1 cellular context compared by ENCODE assay signal in the genomic region with DNA sequence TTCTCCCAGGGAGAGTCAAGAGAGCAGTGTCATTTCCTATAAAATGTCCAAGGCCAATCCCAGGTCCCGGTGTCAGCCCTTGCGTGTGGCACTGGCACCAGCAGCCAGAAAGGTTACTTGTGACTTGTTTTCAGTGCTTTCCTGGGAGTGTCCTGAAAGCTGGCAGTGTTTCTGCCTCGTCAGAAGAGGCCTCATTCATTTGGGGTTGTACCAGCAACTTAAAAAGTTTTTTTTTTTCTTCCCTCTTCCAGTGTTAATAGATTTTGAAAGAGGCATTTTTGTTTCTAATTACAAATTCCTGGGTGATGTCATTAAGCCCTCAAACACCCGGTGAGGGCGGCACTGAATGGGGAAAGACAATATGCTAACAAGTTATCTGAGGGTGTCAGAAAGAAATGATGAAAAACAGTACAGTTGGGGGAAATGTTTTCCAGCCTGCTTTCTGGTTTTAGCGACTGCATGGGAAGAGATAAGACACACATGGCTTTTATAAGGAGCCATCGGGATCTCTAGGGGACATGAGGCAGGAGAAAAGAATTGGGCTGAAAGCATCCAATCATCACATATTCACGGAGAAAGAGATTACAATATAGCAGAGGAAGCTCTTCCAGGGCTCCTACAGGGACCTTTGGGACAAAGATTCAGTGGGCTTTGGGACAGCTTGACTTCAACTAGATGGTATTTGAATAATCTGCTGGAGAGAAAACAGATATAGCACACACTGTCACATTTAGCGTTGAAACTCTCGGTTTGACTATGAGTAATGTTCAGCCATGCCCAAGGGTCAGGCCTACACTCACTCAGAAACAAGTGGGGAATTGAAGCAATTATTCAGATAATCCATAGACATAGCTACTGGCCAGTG.
TF ChIP-seq lines count a peak whose summit lies in the region.

No MANE protein-coding gene starts in this region.

TF ChIP-seq in WTC11, 78 proteins besides CTCF, POLR2A, EP300 and RAD21 (continued from another document):
- TF ChIP-seq, protein P1, sequence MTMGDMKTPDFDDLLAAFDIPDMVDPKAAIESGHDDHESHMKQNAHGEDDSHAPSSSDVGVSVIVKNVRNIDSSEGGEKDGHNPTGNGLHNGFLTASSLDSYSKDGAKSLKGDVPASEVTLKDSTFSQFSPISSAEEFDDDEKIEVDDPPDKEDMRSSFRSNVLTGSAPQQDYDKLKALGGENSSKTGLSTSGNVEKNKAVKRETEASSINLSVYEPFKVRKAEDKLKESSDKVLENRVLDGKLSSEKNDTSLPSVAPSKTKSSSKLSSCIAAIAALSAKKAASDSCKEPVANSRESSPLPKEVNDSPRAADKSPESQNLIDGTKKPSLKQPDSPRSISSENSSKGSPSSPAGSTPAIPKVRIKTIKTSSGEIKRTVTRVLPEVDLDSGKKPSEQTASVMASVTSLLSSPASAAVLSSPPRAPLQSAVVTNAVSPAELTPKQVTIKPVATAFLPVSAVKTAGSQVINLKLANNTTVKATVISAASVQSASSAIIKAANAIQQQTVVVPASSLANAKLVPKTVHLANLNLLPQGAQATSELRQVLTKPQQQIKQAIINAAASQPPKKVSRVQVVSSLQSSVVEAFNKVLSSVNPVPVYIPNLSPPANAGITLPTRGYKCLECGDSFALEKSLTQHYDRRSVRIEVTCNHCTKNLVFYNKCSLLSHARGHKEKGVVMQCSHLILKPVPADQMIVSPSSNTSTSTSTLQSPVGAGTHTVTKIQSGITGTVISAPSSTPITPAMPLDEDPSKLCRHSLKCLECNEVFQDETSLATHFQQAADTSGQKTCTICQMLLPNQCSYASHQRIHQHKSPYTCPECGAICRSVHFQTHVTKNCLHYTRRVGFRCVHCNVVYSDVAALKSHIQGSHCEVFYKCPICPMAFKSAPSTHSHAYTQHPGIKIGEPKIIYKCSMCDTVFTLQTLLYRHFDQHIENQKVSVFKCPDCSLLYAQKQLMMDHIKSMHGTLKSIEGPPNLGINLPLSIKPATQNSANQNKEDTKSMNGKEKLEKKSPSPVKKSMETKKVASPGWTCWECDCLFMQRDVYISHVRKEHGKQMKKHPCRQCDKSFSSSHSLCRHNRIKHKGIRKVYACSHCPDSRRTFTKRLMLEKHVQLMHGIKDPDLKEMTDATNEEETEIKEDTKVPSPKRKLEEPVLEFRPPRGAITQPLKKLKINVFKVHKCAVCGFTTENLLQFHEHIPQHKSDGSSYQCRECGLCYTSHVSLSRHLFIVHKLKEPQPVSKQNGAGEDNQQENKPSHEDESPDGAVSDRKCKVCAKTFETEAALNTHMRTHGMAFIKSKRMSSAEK (CRISPR knock-in tag; IDR thresholded peaks at IDR 0.05; ENCODE audit: borderline replicate concordance): no peak
- TF ChIP-seq NFE2L1 (CRISPR knock-in tag; IDR thresholded peaks at IDR 0.05) (no peak), ZNF219 (CRISPR knock-in tag; IDR thresholded peaks at IDR 0.05; ENCODE audit: borderline replicate concordance) (no peak), TEAD4 (CRISPR knock-in tag; IDR thresholded peaks at IDR 0.05) (no peak), CBFB (CRISPR knock-in tag; IDR thresholded peaks at IDR 0.05; ENCODE audit: low read depth) (no peak), ZNF263 (CRISPR knock-in tag; IDR thresholded peaks at IDR 0.05; ENCODE audit: low read depth) (no peak), FOXK1 (CRISPR knock-in tag; IDR thresholded peaks at IDR 0.05) (no peak), HMGA2 (CRISPR knock-in tag; IDR thresholded peaks at IDR 0.05) (no peak), KAT7 (CRISPR knock-in tag; IDR thresholded peaks at IDR 0.05; ENCODE audit: borderline replicate concordance) (no peak), JUN (CRISPR knock-in tag; IDR thresholded peaks at IDR 0.05) (no peak), FOXP1 (CRISPR knock-in tag; IDR thresholded peaks at IDR 0.05; ENCODE audit: borderline replicate concordance) (no peak), NR3C1 (CRISPR knock-in tag; conservative IDR thresholded peaks at IDR 0.05; ENCODE audit: low read depth) (no peak), IRF2 (CRISPR knock-in tag; IDR thresholded peaks at IDR 0.05; ENCODE audit: borderline replicate concordance, low read depth) (no peak)
- TF ChIP-seq, protein P2, sequence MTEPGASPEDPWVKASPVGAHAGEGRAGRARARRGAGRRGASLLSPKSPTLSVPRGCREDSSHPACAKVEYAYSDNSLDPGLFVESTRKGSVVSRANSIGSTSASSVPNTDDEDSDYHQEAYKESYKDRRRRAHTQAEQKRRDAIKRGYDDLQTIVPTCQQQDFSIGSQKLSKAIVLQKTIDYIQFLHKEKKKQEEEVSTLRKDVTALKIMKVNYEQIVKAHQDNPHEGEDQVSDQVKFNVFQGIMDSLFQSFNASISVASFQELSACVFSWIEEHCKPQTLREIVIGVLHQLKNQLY (CRISPR knock-in tag; IDR thresholded peaks at IDR 0.05): no peak
- TF ChIP-seq, protein P3, sequence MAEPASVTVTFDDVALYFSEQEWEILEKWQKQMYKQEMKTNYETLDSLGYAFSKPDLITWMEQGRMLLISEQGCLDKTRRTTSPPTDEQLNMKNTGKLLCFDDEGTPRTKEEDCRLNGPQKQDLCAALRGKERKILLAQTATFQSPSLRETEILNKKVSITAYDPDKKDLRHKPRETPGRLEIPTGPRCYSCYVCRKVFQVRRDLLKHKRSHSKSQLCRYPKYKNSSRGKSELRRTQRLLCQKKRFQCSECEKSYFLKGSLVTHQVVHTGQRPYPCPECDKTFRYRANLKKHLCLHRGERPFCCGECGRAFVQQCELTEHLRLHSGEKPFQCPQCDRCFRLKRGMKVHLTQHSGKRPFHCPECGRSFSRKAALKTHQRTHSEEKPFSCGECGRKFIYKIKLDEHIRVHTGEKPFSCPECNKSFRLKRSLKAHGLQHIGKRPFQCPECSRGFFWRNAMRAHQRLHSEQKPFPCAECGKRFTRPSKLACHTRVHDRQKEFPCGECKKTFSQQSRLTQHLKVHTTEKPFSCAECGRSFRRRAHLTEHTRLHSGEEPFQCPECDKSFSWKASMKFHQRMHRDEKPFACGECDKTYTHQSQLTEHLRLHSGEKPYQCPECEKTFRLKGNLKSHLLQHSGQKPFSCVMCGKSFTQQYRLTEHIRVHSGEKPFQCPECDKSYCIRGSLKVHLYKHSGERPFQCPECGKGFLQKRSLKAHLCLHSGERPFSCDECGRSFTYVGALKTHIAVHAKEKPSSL (CRISPR knock-in tag; conservative IDR thresholded peaks at IDR 0.05): no peak
- TF ChIP-seq, protein P4, sequence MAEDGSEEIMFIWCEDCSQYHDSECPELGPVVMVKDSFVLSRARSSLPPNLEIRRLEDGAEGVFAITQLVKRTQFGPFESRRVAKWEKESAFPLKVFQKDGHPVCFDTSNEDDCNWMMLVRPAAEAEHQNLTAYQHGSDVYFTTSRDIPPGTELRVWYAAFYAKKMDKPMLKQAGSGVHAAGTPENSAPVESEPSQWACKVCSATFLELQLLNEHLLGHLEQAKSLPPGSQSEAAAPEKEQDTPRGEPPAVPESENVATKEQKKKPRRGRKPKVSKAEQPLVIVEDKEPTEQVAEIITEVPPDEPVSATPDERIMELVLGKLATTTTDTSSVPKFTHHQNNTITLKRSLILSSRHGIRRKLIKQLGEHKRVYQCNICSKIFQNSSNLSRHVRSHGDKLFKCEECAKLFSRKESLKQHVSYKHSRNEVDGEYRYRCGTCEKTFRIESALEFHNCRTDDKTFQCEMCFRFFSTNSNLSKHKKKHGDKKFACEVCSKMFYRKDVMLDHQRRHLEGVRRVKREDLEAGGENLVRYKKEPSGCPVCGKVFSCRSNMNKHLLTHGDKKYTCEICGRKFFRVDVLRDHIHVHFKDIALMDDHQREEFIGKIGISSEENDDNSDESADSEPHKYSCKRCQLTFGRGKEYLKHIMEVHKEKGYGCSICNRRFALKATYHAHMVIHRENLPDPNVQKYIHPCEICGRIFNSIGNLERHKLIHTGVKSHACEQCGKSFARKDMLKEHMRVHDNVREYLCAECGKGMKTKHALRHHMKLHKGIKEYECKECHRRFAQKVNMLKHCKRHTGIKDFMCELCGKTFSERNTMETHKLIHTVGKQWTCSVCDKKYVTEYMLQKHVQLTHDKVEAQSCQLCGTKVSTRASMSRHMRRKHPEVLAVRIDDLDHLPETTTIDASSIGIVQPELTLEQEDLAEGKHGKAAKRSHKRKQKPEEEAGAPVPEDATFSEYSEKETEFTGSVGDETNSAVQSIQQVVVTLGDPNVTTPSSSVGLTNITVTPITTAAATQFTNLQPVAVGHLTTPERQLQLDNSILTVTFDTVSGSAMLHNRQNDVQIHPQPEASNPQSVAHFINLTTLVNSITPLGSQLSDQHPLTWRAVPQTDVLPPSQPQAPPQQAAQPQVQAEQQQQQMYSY (CRISPR knock-in tag; IDR thresholded peaks at IDR 0.05): no peak
